ENCODE assay signal across 10 cellular contexts in the genomic region with DNA sequence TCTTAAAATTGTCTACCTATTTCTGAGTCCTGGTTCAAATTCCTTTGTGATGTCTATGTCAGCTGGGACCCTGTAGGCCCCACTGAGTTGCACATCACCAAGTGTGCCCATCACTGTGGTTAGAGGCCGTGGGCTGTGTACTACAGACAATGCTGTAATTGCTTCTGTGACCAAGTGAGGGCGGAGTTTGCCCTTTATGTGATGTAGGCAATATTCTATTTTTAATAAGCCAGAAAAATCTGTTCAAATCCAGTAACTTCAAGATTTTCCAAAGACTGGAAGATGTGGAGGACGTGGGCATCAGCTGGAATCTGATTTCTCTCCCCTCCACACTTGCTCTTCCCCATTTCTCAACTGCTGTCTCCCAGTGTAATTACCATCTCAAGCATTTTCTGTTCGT.
DNase-seq lines count a peak whose midpoint lies in the region; ATAC-seq and TF ChIP-seq lines count a peak whose summit lies in the region.
"Had no signal": no experiment of that assay in that cellular context is flagged by ENCODE, and none has a peak within 500 bp of the region (broad histone marks: within the 10 kb centered on the region; RNA-seq: fewer than 3 reads in every experiment).

No MANE protein-coding gene starts in this region.

- peaks cover 74% of the 10 kb centered on the region for H3K4me1 Mint-ChIP-seq in Calu3 (ENCODE audit: low read depth, unreplicated experiment)
- H3K4me1 Mint-ChIP-seq in endodermal cell = peaks cover 71% of the 10 kb centered on the region
- H3K4me1 Mint-ChIP-seq in effector memory CD8-positive, alpha-beta T cell (ENCODE audit: low read depth in 2 of 2) = no peaks in the 10 kb centered on the region

- H3K27me3 Mint-ChIP-seq in Calu3 (ENCODE audit: unreplicated experiment) = no peaks in the 10 kb centered on the region
- H3K27me3 Mint-ChIP-seq in endodermal cell (ENCODE audit: insufficient read depth) = no peaks in the 10 kb centered on the region
- H3K27me3 Mint-ChIP-seq in effector memory CD8-positive, alpha-beta T cell = peaks cover 0 to 4% of the 10 kb centered on the region in 2 donors
- H3K27me3 Mint-ChIP-seq: IgD-negative memory B cell had no signal

- peak overlapping the region; percentile 95 for H3K14ac ChIP-seq in trophoblast cell (ENCODE audit: low read length)

- H3K79me2 ChIP-seq in trophoblast cell (ENCODE audit: control insufficient read depth, insufficient read depth, low read length, poor library complexity) = peaks cover 17% of the 10 kb centered on the region

- no TSS peak for BruUV-seq in Calu3 (replicated peaks; lab: Mats Ljungman, UMichigan)

- H3K9me3 ChIP-seq in endodermal cell (ENCODE audit: control insufficient read depth, low read length) (no peaks in the 10 kb centered on the region), trophoblast cell (ENCODE audit: insufficient read depth, low read depth, low read length) (no peaks in the 10 kb centered on the region)

- peak overlapping the region; percentile 97 for H4K91ac ChIP-seq in trophoblast cell (ENCODE audit: low read depth, low read length)

- H3K36me3 Mint-ChIP-seq in Calu3 (ENCODE audit: insufficient read depth, unreplicated experiment) (peaks cover 12% of the 10 kb centered on the region), endodermal cell (ENCODE audit: low read depth) (no peaks in the 10 kb centered on the region)
- no peaks in the 10 kb centered on the region for H3K36me3 Mint-ChIP-seq in effector memory CD8-positive, alpha-beta T cell (ENCODE audit: insufficient read depth)
- H3K36me3 Mint-ChIP-seq: IgD-negative memory B cell had no signal

- peak overlapping the region; percentile 67 for H3K4ac ChIP-seq in trophoblast cell (ENCODE audit: low read depth, low read length)

- H3K4me3 Mint-ChIP-seq in Calu3 (ENCODE audit: low read depth, unreplicated experiment) (no peak overlapping the region), endodermal cell (no peak overlapping the region)
- no peak overlapping the region for H3K4me3 Mint-ChIP-seq in effector memory CD8-positive, alpha-beta T cell

- H3K9me3 Mint-ChIP-seq in Calu3 (ENCODE audit: low read depth, unreplicated experiment) (no peaks in the 10 kb centered on the region), endodermal cell (no peaks in the 10 kb centered on the region)
- H3K9me3 Mint-ChIP-seq in effector memory CD8-positive, alpha-beta T cell = no peaks in the 10 kb centered on the region
- H3K9me3 Mint-ChIP-seq: IgD-negative memory B cell had no signal

- H3K9ac ChIP-seq in endodermal cell (ENCODE audit: extremely low read depth, low read length, poor library complexity, severe bottlenecking) (no peak overlapping the region), trophoblast cell (ENCODE audit: low read length) (no peak overlapping the region)

- TF ChIP-seq CTCF in Calu3 (IDR thresholded peaks at IDR 0.05; ENCODE audit: unreplicated experiment) = no peak
- peak; percentile 26; the same call in 1 of the 2 replicates for TF ChIP-seq CTCF in LNCaP clone FGC (IDR thresholded peaks at IDR 0.05; ENCODE audit: control insufficient read depth, extremely low read depth, insufficient read depth)
- TF ChIP-seq CTCF in endodermal cell (conservative IDR thresholded peaks at IDR 0.05) = peak; percentile 60

- peak overlapping the region; percentile 7 for H3K27ac Mint-ChIP-seq in Calu3 (ENCODE audit: unreplicated experiment)
- H3K27ac Mint-ChIP-seq in endodermal cell = peak overlapping the region; percentile 77
- no peak overlapping the region for H3K27ac Mint-ChIP-seq in effector memory CD8-positive, alpha-beta T cell
- H3K27ac Mint-ChIP-seq: IgD-negative memory B cell had no signal

- ATAC-seq in effector memory CD8-positive, alpha-beta T cell (replicated peaks) = no peak
- ATAC-seq in GM18505 (IDR thresholded peaks at IDR 0.05; ENCODE audit: unreplicated experiment) = no peak

- H3K36me3 ChIP-seq in endodermal cell (ENCODE audit: control insufficient read depth, insufficient read depth, low read length) = no peaks in the 10 kb centered on the region
- H3K36me3 ChIP-seq in trophoblast cell (ENCODE audit: control insufficient read depth in 1 of 2, insufficient read depth in 2 of 2, low read length in 2 of 2) = no peaks in the 10 kb centered on the region
- no peaks in the 10 kb centered on the region for H3K36me3 ChIP-seq in H7 (replicated peaks; ENCODE audit: control insufficient read depth, insufficient read depth, low read length)

- peak overlapping the region; percentile 98 for H3K18ac ChIP-seq in trophoblast cell (ENCODE audit: low read length)

- no peak overlapping the region for H3K23ac ChIP-seq in trophoblast cell (ENCODE audit: low read length)

- H4K12ac ChIP-seq in trophoblast cell (ENCODE audit: low read depth, low read length) = no peak overlapping the region

- no peaks in the 10 kb centered on the region for H3K27me3 ChIP-seq in endodermal cell (ENCODE audit: control insufficient read depth, insufficient read depth, low read length, poor library complexity, severe bottlenecking)
- H3K27me3 ChIP-seq in trophoblast cell (ENCODE audit: insufficient read depth, low read length) = no peaks in the 10 kb centered on the region
- no peaks in the 10 kb centered on the region for H3K27me3 ChIP-seq in H7 (ENCODE audit: control insufficient read depth, insufficient read depth, low read length)

- CTCF ChIA-PET in Calu3 (lab: Charles Lee) = no interaction called here

- peaks cover 57% of the 10 kb centered on the region for H3K79me1 ChIP-seq in trophoblast cell (ENCODE audit: low read length)

- H3K27ac ChIP-seq in endodermal cell (ENCODE audit: low read depth, low read length) (no peak overlapping the region), trophoblast cell (ENCODE audit: low read depth, low read length) (peak overlapping the region; percentile 79)

- H2BK5ac ChIP-seq in trophoblast cell (ENCODE audit: low read depth, low read length, poor library complexity) = peak overlapping the region; percentile 98

- 79 to 88% methylated on average over 1 to 4 of the region's 4 CpGs for WGBS in endodermal cell (ENCODE audit: insufficient coverage in 1 of 2, insufficient read length in 1 of 2), 2 experiments
- WGBS in trophoblast cell (ENCODE audit: extremely low coverage, insufficient coverage, insufficient read length) = no CpG with 5 or more reads among the region's 4 CpGs

- H3K4me1 ChIP-seq in endodermal cell (ENCODE audit: control insufficient read depth, insufficient read depth, low read length) = peaks cover 29% of the 10 kb centered on the region
- peaks cover 33 to 45% of the 10 kb centered on the region in 2 experiments for H3K4me1 ChIP-seq in trophoblast cell (ENCODE audit: control insufficient read depth in 1 of 2, insufficient read depth in 2 of 2, low read length in 2 of 2)

- no peak for TF ChIP-seq POLR2A in GM18505 (IDR thresholded peaks at IDR 0.05; ENCODE audit: borderline replicate concordance, extremely low read depth, insufficient read depth, insufficient read length)

- peak overlapping the region; percentile 99 for H2AK5ac ChIP-seq in trophoblast cell (ENCODE audit: low read length)

- peak overlapping the region; percentile 96 for H2BK120ac ChIP-seq in trophoblast cell (ENCODE audit: insufficient read depth, low read length, poor library complexity)

- no peak overlapping the region for H3K4me3 ChIP-seq in LNCaP clone FGC (ENCODE audit: low read depth, low read length)
- no peak overlapping the region for H3K4me3 ChIP-seq in endodermal cell (ENCODE audit: low read length)
- H3K4me3 ChIP-seq in trophoblast cell (ENCODE audit: low read depth, low read length) = no peak overlapping the region
- no peak overlapping the region for H3K4me3 ChIP-seq in H7 (ENCODE audit: insufficient read depth, low read depth, low read length)

- H2AFZ ChIP-seq in trophoblast cell (ENCODE audit: insufficient read depth, low read length, poor library complexity) = peak overlapping the region; percentile 6

- DNase-seq in Calu3 (no peak), LNCaP clone FGC (ENCODE audit: low read depth) (no peak), endodermal cell (no peak), trophoblast cell (no peak), H7 (no peak)
- DNase-seq in activated CD8-positive, alpha-beta memory T cell treated with anti-CD3 and anti-CD28 coated beads, Interleukin-2, amount 50 U/mL, for 48 hours = no peak
- no peak for DNase-seq in effector memory CD8-positive, alpha-beta T cell
- DNase-seq: activated CD4-positive, alpha-beta T cell treated with anti-CD3 and anti-CD28 coated beads for 1 hour had no signal

- H3K4me2 ChIP-seq in trophoblast cell (ENCODE audit: low read length) = no peak overlapping the region

- H4K8ac ChIP-seq in trophoblast cell (ENCODE audit: low read depth, low read length) = peak overlapping the region; percentile 92

- H2BK12ac ChIP-seq in trophoblast cell (ENCODE audit: low read length) = peak overlapping the region; percentile 95

- intact Hi-C loops in Calu3 (cut with micrococcal nuclease; ENCODE audit: unreplicated experiment) = loop anchor here (5.0 kb wide), 4 partner anchors 92 to 217 kb away; a partner anchor contains a TSS

Comparison
In these comparisons a context has a peak if more than half of its experiments do, and no peak if none do; other contexts are left out.
1. H3K27ac Mint-ChIP-seq: peak in Calu3 (single experiment) and endodermal cell (single experiment); none in effector memory CD8-positive, alpha-beta T cell (0 of 2).